Comparison of ENCODE assay signal across 8 cellular contexts in the genomic region with DNA sequence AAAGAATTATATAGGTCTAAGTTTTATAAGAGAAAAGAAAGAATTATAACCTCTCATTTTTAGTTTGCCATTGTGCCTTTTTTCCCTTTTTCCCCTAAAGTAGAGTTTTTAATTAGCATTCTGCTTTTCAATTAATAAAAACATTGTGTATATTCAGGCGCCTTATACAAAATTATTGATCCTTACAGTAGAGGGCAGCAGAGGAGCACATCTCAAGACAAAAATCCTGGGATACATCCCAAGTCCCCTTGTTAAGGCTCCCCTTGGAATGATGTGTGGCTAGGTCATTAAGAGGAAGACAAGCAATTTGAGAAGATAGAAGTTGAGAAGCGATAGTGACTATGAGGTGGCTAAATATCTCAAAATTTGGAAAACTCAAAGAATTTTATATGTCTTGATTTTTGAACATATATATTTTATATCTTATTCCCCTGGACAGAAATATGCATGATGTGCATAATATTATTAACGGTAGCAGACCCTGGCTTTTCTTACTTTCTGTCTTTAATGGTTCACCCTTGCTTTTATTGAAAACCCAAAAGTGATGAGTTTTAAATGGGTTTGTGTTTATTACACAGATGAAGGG. TPM values are rescaled to one million over a fixed set of nuclear protein-coding genes. Genes with fewer than 3 reads are reported as not detected.
DNase-seq lines count a peak whose midpoint lies in the region; ATAC-seq, FAIRE-seq and TF ChIP-seq lines count a peak whose summit lies in the region.

No MANE protein-coding gene starts in this region.

- H3K9me3 ChIP-seq in cardiac muscle cell (ENCODE audit: low read depth), result no peaks in the 10 kb centered on the region
- H3K9me3 ChIP-seq in endothelial cell of umbilical vein (replicated peaks; ENCODE audit: control insufficient read depth, insufficient read depth, low read length), result no peaks in the 10 kb centered on the region
- no peaks in the 10 kb centered on the region for H3K9me3 ChIP-seq in spleen

- no peak overlapping the region for H3K9ac ChIP-seq in endothelial cell of umbilical vein (replicated peaks; ENCODE audit: extremely low read depth, insufficient read depth, low read length)

- dilution Hi-C loops in endothelial cell of umbilical vein (cut with MboI; ENCODE audit: extremely low pct_ligation_motif_present, low sequenced_read_pairs), result no loop called here

- H3K27me3 ChIP-seq in cardiac muscle cell (no peaks in the 10 kb centered on the region), endothelial cell of umbilical vein (ENCODE audit: control insufficient read depth in 2 of 2, insufficient read depth in 2 of 2, low read length in 2 of 2) (peaks cover 0 to 2% of the 10 kb centered on the region in 2 experiments), spleen (replicated peaks in 1 of 7) (no peaks in the 10 kb centered on the region)

- BruUV-seq in endothelial cell of umbilical vein (replicated peaks; lab: Mats Ljungman, UMichigan), result no TSS peak

- CTCF ChIA-PET in endothelial cell of umbilical vein (lab: Charles Lee), result interaction anchor here (0.9 to 3.2 kb wide), 9 partner anchors 8 to 185 kb away, joined by 3 to 42 read pairs (median 5); no protein-coding TSS in a partner anchor

- no peak for TF ChIP-seq POLR2A in endothelial cell of umbilical vein (IDR thresholded peaks at IDR 0.05; ENCODE audit: low read depth, low read length)
- no peak for TF ChIP-seq POLR2A in spleen (IDR thresholded peaks at IDR 0.05)

- POLR2A ChIA-PET in endothelial cell of umbilical vein (lab: Charles Lee), result no interaction called here

- H3K9me3 Mint-ChIP-seq in activated naive CD8-positive, alpha-beta T cell treated with anti-CD3 and anti-CD28 coated beads, Interleukin-2, amount 50 U/mL, for 24 hours, result peaks cover 5% of the 10 kb centered on the region

- DNase-seq in cardiac muscle cell (ENCODE audit: low read depth in 1 of 2, low spot score in 1 of 2), result peak; percentile 54 to 55
- no peak for DNase-seq in left ventricle myocardium superior
- peak; percentile 8 to 32 for DNase-seq in NCI-H446 (lab: John Stamatoyannopoulos, UW)
- DNase-seq in endothelial cell of umbilical vein (ENCODE audit: low read depth, low spot score), result peak; percentile 40
- no peak for DNase-seq in spleen
- DNase-seq in activated naive CD8-positive, alpha-beta T cell treated with anti-CD3 and anti-CD28 coated beads, Interleukin-2, amount 50 U/mL, for 24 hours, result no peak
- DNase-seq in NK-92 (lab: John Stamatoyannopoulos, UW; ENCODE audit: unreplicated experiment), result no peak

- no peaks in the 10 kb centered on the region for H3K36me3 ChIP-seq in cardiac muscle cell
- no peaks in the 10 kb centered on the region for H3K36me3 ChIP-seq in endothelial cell of umbilical vein (ENCODE audit: control insufficient read depth in 2 of 2, extremely low read depth in 1 of 2, insufficient read depth in 2 of 2, low read length in 2 of 2)
- H3K36me3 ChIP-seq in spleen, result no peaks in the 10 kb centered on the region

- H3K4me2 ChIP-seq in endothelial cell of umbilical vein (ENCODE audit: insufficient read depth, low read length), result no peak overlapping the region

- no peaks in the 10 kb centered on the region for H3K36me3 Mint-ChIP-seq in activated naive CD8-positive, alpha-beta T cell treated with anti-CD3 and anti-CD28 coated beads, Interleukin-2, amount 50 U/mL, for 24 hours (ENCODE audit: low read depth)

- no peak overlapping the region for H3K27ac Mint-ChIP-seq in activated naive CD8-positive, alpha-beta T cell treated with anti-CD3 and anti-CD28 coated beads, Interleukin-2, amount 50 U/mL, for 24 hours

- no peak overlapping the region for H2AFZ ChIP-seq in endothelial cell of umbilical vein (ENCODE audit: low read depth, low read length)

- H3K4me3 ChIP-seq in cardiac muscle cell, result no peak overlapping the region
- no peak overlapping the region for H3K4me3 ChIP-seq in endothelial cell of umbilical vein (replicated peaks in 1 of 3; ENCODE audit: insufficient read depth in 1 of 3, low read depth in 1 of 3, low read length in 3 of 3)
- H3K4me3 ChIP-seq in spleen, result no peak overlapping the region

- peak; percentile 63 for TF ChIP-seq CTCF in cardiac muscle cell (IDR thresholded peaks at IDR 0.05; ENCODE audit: low read depth, low read length)
- TF ChIP-seq CTCF in endothelial cell of umbilical vein (IDR thresholded peaks at IDR 0.05; ENCODE audit: extremely low read depth in 1 of 2, insufficient read depth in 1 of 2, low read depth in 1 of 2, low read length in 2 of 2), result peak; percentile 26 to 43
- peak in 8 of 11 experiments; percentile 10 to 44 (median 36) for TF ChIP-seq CTCF in spleen (IDR thresholded peaks at IDR 0.05 in 8 of 11, conservative IDR thresholded peaks at IDR 0.05 in 3 of 11)

- no peaks in the 10 kb centered on the region for H3K9me1 ChIP-seq in endothelial cell of umbilical vein (replicated peaks; ENCODE audit: control insufficient read depth, extremely low read depth, insufficient read depth, low read length)

- no peak for FAIRE-seq in endothelial cell of umbilical vein (lab: Jason Lieb, UNC)

- no peak overlapping the region for H3K4me3 Mint-ChIP-seq in activated naive CD8-positive, alpha-beta T cell treated with anti-CD3 and anti-CD28 coated beads, Interleukin-2, amount 50 U/mL, for 24 hours

- H4K20me1 ChIP-seq in endothelial cell of umbilical vein (replicated peaks; ENCODE audit: control insufficient read depth, extremely low read depth, insufficient read depth, low read length), result no peaks in the 10 kb centered on the region

- intact Hi-C loops in left ventricle myocardium superior (cut with micrococcal nuclease), result no loop called here
- intact Hi-C loops in endothelial cell of umbilical vein (cut with micrococcal nuclease), result loop anchor here (2.0 kb wide), 1 partner anchor 116 kb away; no protein-coding TSS in a partner anchor
- intact Hi-C loops in spleen (cut with DNase I; ENCODE audit: low total_unique reads), result loop anchor here (10.0 kb wide), 1 partner anchor 110 kb away; no protein-coding TSS in a partner anchor

- no peaks in the 10 kb centered on the region for H3K27me3 Mint-ChIP-seq in activated naive CD8-positive, alpha-beta T cell treated with anti-CD3 and anti-CD28 coated beads, Interleukin-2, amount 50 U/mL, for 24 hours

- H3K4me1 ChIP-seq in cardiac muscle cell (ENCODE audit: low read depth), result no peaks in the 10 kb centered on the region
- H3K4me1 ChIP-seq in endothelial cell of umbilical vein (ENCODE audit: control insufficient read depth, extremely low read depth, insufficient read depth, low read length), result no peaks in the 10 kb centered on the region
- H3K4me1 ChIP-seq in spleen, result no peaks in the 10 kb centered on the region

- WGBS in spleen, 5 donors, result 58 to 72% (median 66%) methylated on average over 3 of the region's 3 CpGs

- no peaks in the 10 kb centered on the region for H3K79me2 ChIP-seq in endothelial cell of umbilical vein (ENCODE audit: control insufficient read depth, insufficient read depth, low read length)

- H3K27ac ChIP-seq in cardiac muscle cell, result no peak overlapping the region
- H3K27ac ChIP-seq in endothelial cell of umbilical vein (ENCODE audit: insufficient read depth, low read depth, low read length), result no peak overlapping the region
- no peak overlapping the region for H3K27ac ChIP-seq in spleen

- ATAC-seq in left ventricle myocardium superior, result no peak
- no peak for ATAC-seq in HG03135 (IDR thresholded peaks at IDR 0.05; ENCODE audit: unreplicated experiment)
- no peak for ATAC-seq in activated naive CD8-positive, alpha-beta T cell treated with anti-CD3 and anti-CD28 coated beads, Interleukin-2, amount 50 U/mL, for 24 hours

- no peaks in the 10 kb centered on the region for H3K4me1 Mint-ChIP-seq in activated naive CD8-positive, alpha-beta T cell treated with anti-CD3 and anti-CD28 coated beads, Interleukin-2, amount 50 U/mL, for 24 hours

TF ChIP-seq in endothelial cell of umbilical vein, 7 proteins besides CTCF, POLR2A, EP300 and RAD21:
- no peak for TF ChIP-seq FOS (IDR thresholded peaks at IDR 0.05; ENCODE audit: borderline replicate concordance, insufficient read depth, low read length)
- TF ChIP-seq POLR2AphosphoS5 (IDR thresholded peaks at IDR 0.05; ENCODE audit: insufficient read depth, low read depth, low read length), result no peak
- TF ChIP-seq JUN (IDR thresholded peaks at IDR 0.05; ENCODE audit: borderline replicate concordance, insufficient read depth, insufficient read length, low read depth), result no peak
- TF ChIP-seq MYC (IDR thresholded peaks at IDR 0.05; ENCODE audit: low read depth, low read length), result no peak
- TF ChIP-seq EZH2 (IDR thresholded peaks at IDR 0.05; ENCODE audit: borderline replicate concordance, low read depth, low read length, severe bottlenecking), result no peak
- no peak for TF ChIP-seq GATA2 (IDR thresholded peaks at IDR 0.05; ENCODE audit: insufficient read depth, insufficient read length, low read depth, low read length)
- TF ChIP-seq, protein P1, sequence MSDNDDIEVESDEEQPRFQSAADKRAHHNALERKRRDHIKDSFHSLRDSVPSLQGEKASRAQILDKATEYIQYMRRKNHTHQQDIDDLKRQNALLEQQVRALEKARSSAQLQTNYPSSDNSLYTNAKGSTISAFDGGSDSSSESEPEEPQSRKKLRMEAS (IDR thresholded peaks at IDR 0.05; ENCODE audit: insufficient read depth, insufficient read length), result no peak
TF ChIP-seq in endothelial cell of umbilical vein: peak in this region for 0.

RNA-seq across cellular contexts. Expression of gene TPK1, which starts 19.1 kb away (rescaled TPM):
- 3.5 and 5.9 TPM in 2 replicates for total RNA-seq in cardiac muscle cell
- polyA plus RNA-seq in cardiac muscle cell, result 7.3 and 12.0 TPM in 2 replicates
- total RNA-seq in left ventricle myocardium superior, result 4.9 TPM
- total RNA-seq in endothelial cell of umbilical vein, result 8.3 and 9.3 TPM in 2 replicates
- polyA plus RNA-seq in endothelial cell of umbilical vein, result 6.9 and 7.5 TPM in 2 replicates
- polyA plus RNA-seq in endothelial cell of umbilical vein (2011; cell fraction: cytosol; rRNA removed), result 6.1 and 6.6 TPM in 2 replicates
- 4.7 and 8.0 TPM in 2 replicates for polyA plus RNA-seq in endothelial cell of umbilical vein (2011; cell fraction: nucleus; rRNA removed)
- 7.4 and 10.3 TPM in 2 replicates for polyA plus RNA-seq in endothelial cell of umbilical vein (2012)
- 20.2 and 25.8 TPM in 2 replicates for polyA minus RNA-seq in endothelial cell of umbilical vein
- 1.3 TPM for polyA minus RNA-seq in endothelial cell of umbilical vein (2011; cell fraction: cytosol; rRNA and poly(A)+ RNA removed)
- 24.5 and 26.4 TPM in 2 replicates for polyA minus RNA-seq in endothelial cell of umbilical vein (2011; cell fraction: nucleus; rRNA and poly(A)+ RNA removed)
- 10 to 100 TPM; 12.1 to 30.2 (median 22.2) TPM for total RNA-seq in spleen
- 10 to 100 TPM in 1 of 3 donors, 1 to 10 TPM in 2; 8.9 to 12.5 (median 9.0) TPM for polyA plus RNA-seq in spleen

Comparison
In these comparisons a context has a peak if more than half of its experiments do, and no peak if none do; other contexts are left out.
1. DNase-seq: peak in cardiac muscle cell (2 of 2), NCI-H446 (2 of 2) and endothelial cell of umbilical vein (single experiment); none in left ventricle myocardium superior (single experiment), spleen (single experiment), activated naive CD8-positive, alpha-beta T cell treated with anti-CD3 and anti-CD28 coated beads, Interleukin-2, amount 50 U/mL, for 24 hours (single experiment) and NK-92 (single experiment).
2. Peak in every context shown above with its lines, with median percentiles within 50 percentile points of each other: CTCF ChIP-seq.